Comparison of ENCODE assay signal across 8 cellular contexts in the genomic region with DNA sequence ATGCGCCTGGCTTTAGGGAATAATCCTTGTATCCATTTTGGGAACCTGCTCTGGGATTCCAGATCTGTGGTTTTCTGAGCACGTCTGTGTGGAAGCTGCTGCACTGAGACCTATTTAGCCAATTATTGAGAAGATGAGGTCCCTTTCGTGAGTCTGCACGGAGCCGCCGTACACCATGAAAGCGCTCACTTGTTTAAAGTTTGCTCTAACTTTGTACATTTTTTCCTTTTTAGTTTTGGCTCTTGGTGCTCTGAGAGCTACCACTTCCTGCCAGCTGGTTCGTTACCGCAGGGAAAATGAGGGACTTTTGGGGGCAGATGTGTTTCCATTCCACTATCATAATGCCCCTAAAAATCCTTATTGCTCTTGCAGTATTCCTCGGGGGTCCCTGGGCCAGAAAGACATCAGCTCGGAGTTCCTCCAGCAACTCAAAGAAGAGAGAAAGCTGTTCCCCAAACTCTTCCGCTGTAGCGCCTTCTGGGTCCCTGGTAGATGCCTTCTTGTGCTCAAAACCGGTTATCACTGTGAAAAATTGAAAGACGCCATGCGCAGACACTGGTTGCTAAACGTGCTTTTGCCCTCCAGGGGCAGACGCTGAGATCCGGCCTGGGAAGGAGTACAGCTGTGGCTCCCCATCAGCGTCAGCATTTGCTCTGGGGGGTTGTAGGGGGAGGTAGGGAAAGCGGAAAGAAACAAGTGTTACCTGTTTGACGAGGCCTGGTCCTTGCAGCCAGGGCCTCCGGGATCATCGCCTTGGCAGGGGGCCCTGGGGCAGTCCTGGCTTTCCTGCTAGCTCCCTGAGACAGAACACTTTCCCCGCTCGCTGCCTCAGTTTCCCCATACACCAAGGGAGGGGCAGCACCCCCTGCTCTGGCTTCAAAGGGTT.
DNase-seq lines count a peak whose midpoint lies in the region; ATAC-seq and TF ChIP-seq lines count a peak whose summit lies in the region.

No MANE protein-coding gene starts in this region.

- H3K9me3 ChIP-seq in KOPT-K1 (ENCODE audit: insufficient read depth, low read length, poor library complexity, severe bottlenecking): no peaks in the 10 kb centered on the region

- intact Hi-C loops in MCF 10A (cut with micrococcal nuclease): no loop called here

- H3K36me3 ChIP-seq in KOPT-K1 (ENCODE audit: insufficient read depth, low read length): no peaks in the 10 kb centered on the region

- peak overlapping the region; percentile 92 for H3K27ac ChIP-seq in KOPT-K1 (ENCODE audit: low read depth, low read length, poor library complexity, severe bottlenecking)

- CTCF ChIA-PET in MCF 10A (lab: Yijun Ruan, JAX): interaction anchor here (0.6 to 2.3 kb wide), 8 partner anchors 59 to 389 kb away, joined by 3 to 10 read pairs (median 4); a partner anchor contains a TSS

- DNase-seq in ELF-1 (ENCODE audit: low read depth, low spot score) (peak; percentile 93), MCF 10A (ENCODE audit: unreplicated experiment) (no peak), progenitor cell of endocrine pancreas (ENCODE audit: low spot score, unreplicated experiment) (peak; percentile 51), NCI-H1694 (lab: John Stamatoyannopoulos, UW) (no peak), SW 1271 (lab: John Stamatoyannopoulos, UW) (no peak)

- H3K4me3 Mint-ChIP-seq in MCF 10A (ENCODE audit: unreplicated experiment) (peak overlapping the region; percentile 58), progenitor cell of endocrine pancreas (ENCODE audit: low read depth) (peak overlapping the region; percentile 22)

- no TSS peak for BruUV-seq in MCF 10A (replicated peaks; lab: Mats Ljungman, UMichigan)

- no peak for ATAC-seq in GM21360 (IDR thresholded peaks at IDR 0.05; ENCODE audit: unreplicated experiment)
- no peak for ATAC-seq in HG03565 (IDR thresholded peaks at IDR 0.05; ENCODE audit: unreplicated experiment)

- H3K27ac Mint-ChIP-seq in MCF 10A (ENCODE audit: low read depth, unreplicated experiment) (peak overlapping the region; percentile 94), progenitor cell of endocrine pancreas (peak overlapping the region; percentile 85)

- no peaks in the 10 kb centered on the region for H3K27me3 Mint-ChIP-seq in MCF 10A (ENCODE audit: insufficient read depth, unreplicated experiment)
- peaks cover 32% of the 10 kb centered on the region for H3K27me3 Mint-ChIP-seq in progenitor cell of endocrine pancreas

- TF ChIP-seq CTCF in MCF 10A (IDR thresholded peaks at IDR 0.05; ENCODE audit: unreplicated experiment) (no peak), progenitor cell of endocrine pancreas (IDR thresholded peaks at IDR 0.05; ENCODE audit: unreplicated experiment) (peak; percentile 42)

- H3K9me3 Mint-ChIP-seq in MCF 10A (ENCODE audit: unreplicated experiment): no peaks in the 10 kb centered on the region
- no peaks in the 10 kb centered on the region for H3K9me3 Mint-ChIP-seq in progenitor cell of endocrine pancreas (ENCODE audit: low read depth)

- H3K36me3 Mint-ChIP-seq in MCF 10A (ENCODE audit: insufficient read depth, unreplicated experiment): peaks cover 28% of the 10 kb centered on the region
- no peaks in the 10 kb centered on the region for H3K36me3 Mint-ChIP-seq in progenitor cell of endocrine pancreas (ENCODE audit: insufficient read depth)

- H3K4me1 Mint-ChIP-seq in MCF 10A (ENCODE audit: insufficient read depth, unreplicated experiment): peaks cover 61% of the 10 kb centered on the region
- peaks cover 46% of the 10 kb centered on the region for H3K4me1 Mint-ChIP-seq in progenitor cell of endocrine pancreas (ENCODE audit: low read depth)

- POLR2A ChIA-PET in MCF 10A (lab: Yijun Ruan, JAX): interaction anchor here (0.7 to 1.4 kb wide), 8 partner anchors 8 to 218 kb away, joined by 3 to 8 read pairs (median 3); no protein-coding TSS in a partner anchor

Comparison
In these comparisons a context has a peak if more than half of its experiments do, and no peak if none do; other contexts are left out.
1. DNase-seq: peak in ELF-1 (single experiment) and progenitor cell of endocrine pancreas (single experiment); none in MCF 10A (single experiment), NCI-H1694 (single experiment) and SW 1271 (0 of 2).